In the genomic region with DNA sequence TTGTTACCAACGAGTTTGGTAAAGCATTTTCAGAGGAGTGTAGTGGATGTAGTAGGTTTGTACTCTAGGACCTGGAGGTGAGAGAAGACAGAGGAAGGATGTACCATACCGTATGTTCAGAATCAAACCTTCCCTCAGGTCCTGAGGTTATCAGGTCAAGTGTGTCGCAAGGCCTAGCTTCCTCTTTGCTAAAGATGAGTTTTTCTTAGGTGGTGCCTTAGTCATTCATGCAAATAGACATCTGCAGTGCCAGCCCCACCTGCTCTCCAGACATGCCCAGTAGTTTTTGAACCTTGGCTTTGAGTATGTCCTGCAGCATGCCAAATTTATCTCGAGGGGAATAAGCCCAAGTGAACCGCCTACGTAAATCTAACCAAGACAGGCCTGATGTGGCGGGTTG, we compare ENCODE assay signal across 9 cellular contexts.
A peak's percentile ranks its signal among the peaks of the same experiment; 100 is the strongest.
DNase-seq lines count a peak whose midpoint lies in the region; ATAC-seq lines count a peak whose summit lies in the region.
"Had no signal": no experiment of that assay in that cellular context is flagged by ENCODE, and none has a peak within 500 bp of the region (broad histone marks: within the 10 kb centered on the region; RNA-seq: fewer than 3 reads in every experiment).

No MANE protein-coding gene starts in this region.

- no peak overlapping the region for H3K27ac Mint-ChIP-seq in stimulated activated effector memory CD8-positive, alpha-beta T cell treated with anti-CD3 and anti-CD28 coated beads, Interleukin-12 subunit alpha, Interleukin-12 subunit beta, amount 100 ng/mL, for 72 hours
- no peak overlapping the region for H3K27ac Mint-ChIP-seq in activated T-helper 2 cell treated with anti-CD3 and anti-CD28 coated beads, Interferon-gamma antibody, Interleukin-2, Interleukin-4, amounts not matched to agents 10 μg/mL and 5 μg/mL and 100 μg/mL, durations not matched to agents 14 hours and 24 hours and 36 hours

- no peaks in the 10 kb centered on the region for H3K27me3 Mint-ChIP-seq in activated T-helper 2 cell treated with anti-CD3 and anti-CD28 coated beads, Interferon-gamma antibody, Interleukin-2, Interleukin-4, amounts not matched to agents 10 μg/mL and 5 μg/mL and 100 μg/mL, durations not matched to agents 14 hours and 24 hours and 36 hours (ENCODE audit: low read depth)

- H3K9me3 Mint-ChIP-seq in stimulated activated effector memory CD8-positive, alpha-beta T cell treated with anti-CD3 and anti-CD28 coated beads, Interleukin-12 subunit alpha, Interleukin-12 subunit beta, amount 100 ng/mL, for 72 hours: no peaks in the 10 kb centered on the region
- H3K9me3 Mint-ChIP-seq in activated T-helper 2 cell treated with anti-CD3 and anti-CD28 coated beads, Interferon-gamma antibody, Interleukin-2, Interleukin-4, amounts not matched to agents 10 μg/mL and 5 μg/mL and 100 μg/mL, durations not matched to agents 14 hours and 24 hours and 36 hours: no peaks in the 10 kb centered on the region

- peak; percentile 97 for ATAC-seq in HG02840 (IDR thresholded peaks at IDR 0.05; ENCODE audit: low FRiP score, unreplicated experiment)
- peak; percentile 70 for ATAC-seq in stimulated activated effector memory CD8-positive, alpha-beta T cell treated with anti-CD3 and anti-CD28 coated beads, Interleukin-12 subunit alpha, Interleukin-12 subunit beta, amount 100 ng/mL, for 72 hours
- ATAC-seq: A549 had no signal

- H3K4me3 Mint-ChIP-seq in stimulated activated effector memory CD8-positive, alpha-beta T cell treated with anti-CD3 and anti-CD28 coated beads, Interleukin-12 subunit alpha, Interleukin-12 subunit beta, amount 100 ng/mL, for 72 hours: no peak overlapping the region
- H3K4me3 Mint-ChIP-seq in activated T-helper 2 cell treated with anti-CD3 and anti-CD28 coated beads, Interferon-gamma antibody, Interleukin-2, Interleukin-4, amounts not matched to agents 10 μg/mL and 5 μg/mL and 100 μg/mL, durations not matched to agents 14 hours and 24 hours and 36 hours (ENCODE audit: low read depth): no peak overlapping the region

- H3K4me1 Mint-ChIP-seq in stimulated activated effector memory CD8-positive, alpha-beta T cell treated with anti-CD3 and anti-CD28 coated beads, Interleukin-12 subunit alpha, Interleukin-12 subunit beta, amount 100 ng/mL, for 72 hours: no peaks in the 10 kb centered on the region
- H3K4me1 Mint-ChIP-seq in activated T-helper 2 cell treated with anti-CD3 and anti-CD28 coated beads, Interferon-gamma antibody, Interleukin-2, Interleukin-4, amounts not matched to agents 10 μg/mL and 5 μg/mL and 100 μg/mL, durations not matched to agents 14 hours and 24 hours and 36 hours (ENCODE audit: low read depth): no peaks in the 10 kb centered on the region

- H3K36me3 Mint-ChIP-seq in stimulated activated effector memory CD8-positive, alpha-beta T cell treated with anti-CD3 and anti-CD28 coated beads, Interleukin-12 subunit alpha, Interleukin-12 subunit beta, amount 100 ng/mL, for 72 hours: no peaks in the 10 kb centered on the region
- H3K36me3 Mint-ChIP-seq in activated T-helper 2 cell treated with anti-CD3 and anti-CD28 coated beads, Interferon-gamma antibody, Interleukin-2, Interleukin-4, amounts not matched to agents 10 μg/mL and 5 μg/mL and 100 μg/mL, durations not matched to agents 14 hours and 24 hours and 36 hours (ENCODE audit: low read depth): no peaks in the 10 kb centered on the region

- peak; percentile 44 for DNase-seq in NK-92 treated with Interleukin-12 subunit alpha and Interleukin-12 subunit beta, amount 100 ng/mL, for 24 hours (lab: John Stamatoyannopoulos, UW)
- DNase-seq in NK-92 (lab: John Stamatoyannopoulos, UW; ENCODE audit: unreplicated experiment) (no peak), NAMALWA (ENCODE audit: low spot score) (peak; percentile 97), DMS153 (lab: John Stamatoyannopoulos, UW) (no peak), cardiac septum (ENCODE audit: low spot score) (no peak)
- DNase-seq in stimulated activated effector memory CD8-positive, alpha-beta T cell treated with anti-CD3 and anti-CD28 coated beads, Interleukin-12 subunit alpha, Interleukin-12 subunit beta, amount 100 ng/mL, for 72 hours (ENCODE audit: low spot score in 2 of 2): no peak
- no peak for DNase-seq in activated T-helper 2 cell treated with anti-CD3 and anti-CD28 coated beads, Interferon-gamma antibody, Interleukin-2, Interleukin-4, amounts not matched to agents 10 μg/mL and 5 μg/mL and 100 μg/mL, durations not matched to agents 14 hours and 24 hours and 36 hours (ENCODE audit: low spot score)

- intact Hi-C loops in cardiac septum (cut with DNase I): no loop called here
- intact Hi-C loops in activated T-helper 2 cell treated with anti-CD3 and anti-CD28 coated beads, Interferon-gamma antibody, Interleukin-2, Interleukin-4, amounts not matched to agents 10 μg/mL and 5 μg/mL and 100 μg/mL, durations not matched to agents 14 hours and 24 hours and 36 hours (cut with micrococcal nuclease): no loop called here

Comparison
In these comparisons a context has a peak if more than half of its experiments do, and no peak if none do; other contexts are left out.
1. DNase-seq: peak in NK-92 treated with Interleukin-12 subunit alpha and Interleukin-12 subunit beta, amount 100 ng/mL, for 24 hours (single experiment) and NAMALWA (single experiment); none in NK-92 (single experiment), stimulated activated effector memory CD8-positive, alpha-beta T cell treated with anti-CD3 and anti-CD28 coated beads, Interleukin-12 subunit alpha, Interleukin-12 subunit beta, amount 100 ng/mL, for 72 hours (0 of 2), DMS153 (single experiment), cardiac septum (single experiment) and activated T-helper 2 cell treated with anti-CD3 and anti-CD28 coated beads, Interferon-gamma antibody, Interleukin-2, Interleukin-4, amounts not matched to agents 10 μg/mL and 5 μg/mL and 100 μg/mL, durations not matched to agents 14 hours and 24 hours and 36 hours (single experiment).